Comparison of ENCODE assay signal across 1 cellular context in the genomic region with DNA sequence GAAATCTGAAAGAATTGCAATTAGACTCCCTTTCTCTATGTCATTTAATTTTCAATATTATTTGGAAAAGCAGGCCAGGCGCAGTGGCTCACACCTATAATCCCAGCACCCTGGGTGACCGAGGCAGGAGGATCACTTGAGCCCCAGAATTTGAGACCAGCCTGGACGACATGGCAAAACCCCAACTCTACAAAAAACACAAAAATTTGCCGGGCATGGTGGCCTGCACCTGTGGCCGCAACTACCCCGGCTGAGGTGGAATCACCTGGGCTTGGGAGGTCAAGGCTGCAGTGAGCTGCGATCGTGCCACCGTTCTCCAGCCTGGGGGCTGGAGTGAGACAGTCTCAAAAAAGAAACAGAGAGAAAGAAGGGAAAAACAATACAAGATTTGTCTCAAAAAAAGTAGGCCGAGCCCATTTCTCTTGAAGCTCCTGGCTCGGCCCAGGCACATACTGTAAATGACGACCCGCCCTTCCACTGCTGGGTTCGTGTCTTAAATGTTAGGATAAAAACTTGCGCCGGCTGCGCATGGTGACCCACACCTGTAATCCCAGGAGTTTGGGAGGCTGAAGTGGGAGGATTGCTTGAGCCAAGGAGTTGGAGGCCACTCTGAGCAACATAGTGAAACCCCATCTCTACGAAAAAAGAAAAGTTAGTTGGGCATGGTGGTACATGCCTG.
TF ChIP-seq lines count a peak whose summit lies in the region.

No MANE protein-coding gene starts in this region.

TF ChIP-seq in WTC11, 78 proteins besides CTCF, POLR2A, EP300 and RAD21 (continued from another document):
- TF ChIP-seq ATF6 (CRISPR knock-in tag; IDR thresholded peaks at IDR 0.05) (no peak), EMX1 (CRISPR knock-in tag; IDR thresholded peaks at IDR 0.05) (no peak)
